Comparison of ENCODE assay signal across 8 cellular contexts in the genomic region with DNA sequence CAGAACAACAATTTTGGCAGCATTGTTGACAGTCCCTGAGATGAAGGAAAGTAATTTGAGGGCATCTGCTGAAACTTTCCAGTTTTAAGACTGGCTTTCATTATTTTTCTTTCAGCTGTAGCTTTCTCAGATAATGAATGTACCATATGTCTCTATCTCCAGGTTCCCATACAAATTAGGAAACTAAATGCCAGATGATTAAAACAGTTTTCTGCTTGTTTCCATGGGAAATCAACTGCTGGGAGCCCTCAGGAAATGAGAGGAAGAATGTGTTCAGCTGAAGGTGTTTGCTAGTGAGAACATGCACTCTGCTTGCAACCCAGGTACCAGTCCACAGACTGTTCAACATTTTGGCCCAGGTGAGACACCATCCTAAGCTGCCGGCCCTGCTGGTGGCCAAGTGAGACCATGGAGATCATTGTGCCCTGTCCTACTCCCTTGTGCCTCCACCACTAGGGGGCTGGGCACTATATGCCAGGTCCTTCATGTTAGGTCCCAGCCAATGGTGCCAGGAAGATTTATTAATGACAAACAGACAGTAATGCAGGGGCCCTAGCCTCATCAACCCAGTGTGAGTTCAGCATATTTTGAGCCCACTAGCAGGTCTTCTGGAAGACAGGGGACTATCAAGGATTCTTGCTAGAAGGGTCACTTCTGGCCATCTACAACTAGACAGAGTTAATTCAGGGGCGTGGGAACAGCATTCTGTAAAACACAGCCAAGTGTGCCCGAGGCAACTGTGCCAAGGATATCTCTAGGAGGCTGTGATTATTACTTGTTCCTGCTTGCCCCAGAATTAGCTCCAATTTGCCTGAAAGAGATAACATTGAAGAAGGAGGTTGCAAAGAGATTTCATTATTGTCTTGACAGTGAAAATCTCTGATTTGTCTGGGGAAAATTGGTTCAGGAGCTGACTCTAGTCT. TPM values are rescaled to one million over a fixed set of nuclear protein-coding genes. Genes with fewer than 3 reads are reported as not detected.
A peak's percentile ranks its signal among the peaks of the same experiment; 100 is the strongest.
DNase-seq lines count a peak whose midpoint lies in the region; ATAC-seq and TF ChIP-seq lines count a peak whose summit lies in the region.

No MANE protein-coding gene starts in this region.

- WGBS in heart right ventricle, 2 donors: 41 to 44% methylated on average over 3 of the region's 3 CpGs

- no peaks in the 10 kb centered on the region for H3K36me3 Mint-ChIP-seq in natural killer cell
- H3K36me3 Mint-ChIP-seq in natural killer cell treated with Interleukin-12 subunit alpha and Interleukin-12 subunit beta and Interleukin-15 and Interleukin-18, amount 100 ng/mL, for 72 hours: no peaks in the 10 kb centered on the region
- no peaks in the 10 kb centered on the region for H3K36me3 Mint-ChIP-seq in type B pancreatic cell
- peaks cover 47% of the 10 kb centered on the region for H3K36me3 Mint-ChIP-seq in activated T-helper 1 cell treated with anti-CD3 and anti-CD28 coated beads, Interleukin-12 subunit alpha, Interleukin-12 subunit beta, Interleukin-2, Interleukin-4 antibody, amounts not matched to agents 30 ng/mL and 10 ng/mL and 1 ng/mL, durations not matched to agents 14 hours and 24 hours and 36 hours (ENCODE audit: low read depth)

- peaks cover 0 to 6% (median 0%) of the 10 kb centered on the region in 11 donors for H3K9me3 ChIP-seq in heart right ventricle

- H3K4me1 Mint-ChIP-seq in natural killer cell (peaks cover 11 to 14% of the 10 kb centered on the region in 2 donors), type B pancreatic cell (ENCODE audit: unreplicated experiment) (no peaks in the 10 kb centered on the region)
- peaks cover 23 to 37% of the 10 kb centered on the region in 2 donors for H3K4me1 Mint-ChIP-seq in natural killer cell treated with Interleukin-12 subunit alpha and Interleukin-12 subunit beta and Interleukin-15 and Interleukin-18, amount 100 ng/mL, for 72 hours (ENCODE audit: low read depth in 2 of 2)
- peaks cover 71% of the 10 kb centered on the region for H3K4me1 Mint-ChIP-seq in activated T-helper 1 cell treated with anti-CD3 and anti-CD28 coated beads, Interleukin-12 subunit alpha, Interleukin-12 subunit beta, Interleukin-2, Interleukin-4 antibody, amounts not matched to agents 30 ng/mL and 10 ng/mL and 1 ng/mL, durations not matched to agents 14 hours and 24 hours and 36 hours (ENCODE audit: low read depth)

- TF ChIP-seq CTCF in natural killer cell (IDR thresholded peaks at IDR 0.05) (peak; percentile 35), heart right ventricle (IDR thresholded peaks at IDR 0.05) (peak in 8 of 9 donors; percentile 11 to 57 (median 47)), type B pancreatic cell (conservative IDR thresholded peaks at IDR 0.05) (peak; percentile 59)

- no peak overlapping the region for H3K4me3 ChIP-seq in heart right ventricle

- intact Hi-C loops in natural killer cell (cut with micrococcal nuclease): loop anchor here (5.0 kb wide), 1 partner anchor 146 kb away; no protein-coding TSS in a partner anchor
- intact Hi-C loops in heart right ventricle (cut with DNase I): no loop called here
- intact Hi-C loops in activated T-helper 1 cell treated with anti-CD3 and anti-CD28 coated beads, Interleukin-12 subunit alpha, Interleukin-12 subunit beta, Interleukin-2, Interleukin-4 antibody, amounts not matched to agents 30 ng/mL and 10 ng/mL and 1 ng/mL, durations not matched to agents 14 hours and 24 hours and 36 hours (cut with micrococcal nuclease): no loop called here
- intact Hi-C loops in posterior vena cava (cut with DNase I): no loop called here

- ATAC-seq in natural killer cell (peak; percentile 60 to 83 (median 69)), SK-N-SH treated with all-trans-retinoic acid at 6 μM for 48 hours (peak; percentile 77), heart right ventricle (peak; percentile 58 to 76 (median 72))
- no peak for ATAC-seq in natural killer cell treated with Interleukin-12 subunit alpha and Interleukin-12 subunit beta and Interleukin-15 and Interleukin-18, amount 100 ng/mL, for 72 hours

- peaks cover 9 to 42% (median 31%) of the 10 kb centered on the region in 9 donors for H3K4me1 ChIP-seq in heart right ventricle

- H3K36me3 ChIP-seq in heart right ventricle: no peaks in the 10 kb centered on the region

- H3K27ac Mint-ChIP-seq in natural killer cell: no peak overlapping the region
- peak overlapping the region in 1 of 2 donors; percentile 53 for H3K27ac Mint-ChIP-seq in natural killer cell treated with Interleukin-12 subunit alpha and Interleukin-12 subunit beta and Interleukin-15 and Interleukin-18, amount 100 ng/mL, for 72 hours
- no peak overlapping the region for H3K27ac Mint-ChIP-seq in type B pancreatic cell
- no peak overlapping the region for H3K27ac Mint-ChIP-seq in activated T-helper 1 cell treated with anti-CD3 and anti-CD28 coated beads, Interleukin-12 subunit alpha, Interleukin-12 subunit beta, Interleukin-2, Interleukin-4 antibody, amounts not matched to agents 30 ng/mL and 10 ng/mL and 1 ng/mL, durations not matched to agents 14 hours and 24 hours and 36 hours

- H3K4me3 Mint-ChIP-seq in natural killer cell: no peak overlapping the region
- no peak overlapping the region for H3K4me3 Mint-ChIP-seq in natural killer cell treated with Interleukin-12 subunit alpha and Interleukin-12 subunit beta and Interleukin-15 and Interleukin-18, amount 100 ng/mL, for 72 hours
- no peak overlapping the region for H3K4me3 Mint-ChIP-seq in type B pancreatic cell
- no peak overlapping the region for H3K4me3 Mint-ChIP-seq in activated T-helper 1 cell treated with anti-CD3 and anti-CD28 coated beads, Interleukin-12 subunit alpha, Interleukin-12 subunit beta, Interleukin-2, Interleukin-4 antibody, amounts not matched to agents 30 ng/mL and 10 ng/mL and 1 ng/mL, durations not matched to agents 14 hours and 24 hours and 36 hours

- H3K9me3 Mint-ChIP-seq in natural killer cell (no peaks in the 10 kb centered on the region), type B pancreatic cell (no peaks in the 10 kb centered on the region)
- no peaks in the 10 kb centered on the region for H3K9me3 Mint-ChIP-seq in natural killer cell treated with Interleukin-12 subunit alpha and Interleukin-12 subunit beta and Interleukin-15 and Interleukin-18, amount 100 ng/mL, for 72 hours
- H3K9me3 Mint-ChIP-seq in activated T-helper 1 cell treated with anti-CD3 and anti-CD28 coated beads, Interleukin-12 subunit alpha, Interleukin-12 subunit beta, Interleukin-2, Interleukin-4 antibody, amounts not matched to agents 30 ng/mL and 10 ng/mL and 1 ng/mL, durations not matched to agents 14 hours and 24 hours and 36 hours: peaks cover 14% of the 10 kb centered on the region

- peak overlapping the region in 8 of 10 donors; percentile 18 to 82 (median 66) for H3K27ac ChIP-seq in heart right ventricle

- H3K27me3 Mint-ChIP-seq in natural killer cell (ENCODE audit: low read depth in 2 of 2) (peaks cover 0 to 3% of the 10 kb centered on the region in 2 donors), type B pancreatic cell (no peaks in the 10 kb centered on the region)
- peaks cover 0 to 4% of the 10 kb centered on the region in 2 donors for H3K27me3 Mint-ChIP-seq in natural killer cell treated with Interleukin-12 subunit alpha and Interleukin-12 subunit beta and Interleukin-15 and Interleukin-18, amount 100 ng/mL, for 72 hours
- no peaks in the 10 kb centered on the region for H3K27me3 Mint-ChIP-seq in activated T-helper 1 cell treated with anti-CD3 and anti-CD28 coated beads, Interleukin-12 subunit alpha, Interleukin-12 subunit beta, Interleukin-2, Interleukin-4 antibody, amounts not matched to agents 30 ng/mL and 10 ng/mL and 1 ng/mL, durations not matched to agents 14 hours and 24 hours and 36 hours (ENCODE audit: insufficient read depth)

- DNase-seq in natural killer cell: peak; percentile 23
- no peak for DNase-seq in natural killer cell treated with Interleukin-12 subunit alpha and Interleukin-12 subunit beta and Interleukin-15 and Interleukin-18, amount 100 ng/mL, for 72 hours (ENCODE audit: low spot score)
- no peak for DNase-seq in heart right ventricle
- no peak for DNase-seq in type B pancreatic cell (ENCODE audit: extremely low spot score, unreplicated experiment)
- DNase-seq in NCI-H2196 treated with DMSO at 0.1 percent for 48 hours (lab: John Stamatoyannopoulos, UW; ENCODE audit: unreplicated experiment): no peak
- DNase-seq in activated T-helper 1 cell treated with anti-CD3 and anti-CD28 coated beads, Interleukin-12 subunit alpha, Interleukin-12 subunit beta, Interleukin-2, Interleukin-4 antibody, amounts not matched to agents 30 ng/mL and 10 ng/mL and 1 ng/mL, durations not matched to agents 14 hours and 24 hours and 36 hours (ENCODE audit: low spot score): no peak
- DNase-seq in posterior vena cava (ENCODE audit: low spot score): no peak

- no peaks in the 10 kb centered on the region for H3K27me3 ChIP-seq in heart right ventricle

TF ChIP-seq in SK-N-SH treated with all-trans-retinoic acid at 6 μM for 48 hours, 23 proteins besides CTCF, POLR2A, EP300 and RAD21 (continues in another document):
- no peak for TF ChIP-seq PPARA (CRISPR knock-in tag; IDR thresholded peaks at IDR 0.05; ENCODE audit: borderline replicate concordance)
- no peak for TF ChIP-seq ZFP3 (CRISPR knock-in tag; IDR thresholded peaks at IDR 0.05)
- TF ChIP-seq, protein P1, sequence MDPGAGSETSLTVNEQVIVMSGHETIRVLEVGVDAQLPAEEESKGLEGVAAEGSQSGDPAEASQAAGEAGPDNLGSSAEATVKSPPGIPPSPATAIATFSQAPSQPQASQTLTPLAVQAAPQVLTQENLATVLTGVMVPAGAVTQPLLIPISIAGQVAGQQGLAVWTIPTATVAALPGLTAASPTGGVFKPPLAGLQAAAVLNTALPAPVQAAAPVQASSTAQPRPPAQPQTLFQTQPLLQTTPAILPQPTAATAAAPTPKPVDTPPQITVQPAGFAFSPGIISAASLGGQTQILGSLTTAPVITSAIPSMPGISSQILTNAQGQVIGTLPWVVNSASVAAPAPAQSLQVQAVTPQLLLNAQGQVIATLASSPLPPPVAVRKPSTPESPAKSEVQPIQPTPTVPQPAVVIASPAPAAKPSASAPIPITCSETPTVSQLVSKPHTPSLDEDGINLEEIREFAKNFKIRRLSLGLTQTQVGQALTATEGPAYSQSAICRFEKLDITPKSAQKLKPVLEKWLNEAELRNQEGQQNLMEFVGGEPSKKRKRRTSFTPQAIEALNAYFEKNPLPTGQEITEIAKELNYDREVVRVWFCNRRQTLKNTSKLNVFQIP (CRISPR knock-in tag; IDR thresholded peaks at IDR 0.05; ENCODE audit: borderline replicate concordance, low read depth): no peak
- TF ChIP-seq TOX (CRISPR knock-in tag; IDR thresholded peaks at IDR 0.05; ENCODE audit: borderline replicate concordance): no peak

RNA-seq across cellular contexts. Expression of a gene that starts 17.0 kb away (rescaled TPM):
- total RNA-seq in natural killer cell: 10 to 100 TPM in 2 of 3 donors, 1 to 10 TPM in 1; 7.6 to 19.1 (median 15.1) TPM
- 10 to 100 TPM; 15.8 to 25.4 TPM for total RNA-seq in natural killer cell treated with Interleukin-12 subunit alpha and Interleukin-12 subunit beta and Interleukin-15 and Interleukin-18, amount 100 ng/mL, for 72 hours
- total RNA-seq in heart right ventricle: 10 to 100 TPM in 2 of 10 donors, 1 to 10 TPM in 8; 5.6 to 12.3 (median 8.3) TPM
- polyA plus RNA-seq in heart right ventricle: 1 to 10 TPM; 3.7 to 5.9 TPM
- total RNA-seq in type B pancreatic cell (ENCODE audit: low replicate concordance): 1.00 and 5.2 TPM in 2 replicates
- 64.3 and 66.1 TPM in 2 replicates for total RNA-seq in activated T-helper 1 cell treated with anti-CD3 and anti-CD28 coated beads, Interleukin-12 subunit alpha, Interleukin-12 subunit beta, Interleukin-2, Interleukin-4 antibody, amounts not matched to agents 30 ng/mL and 10 ng/mL and 1 ng/mL, durations not matched to agents 14 hours and 24 hours and 36 hours
- total RNA-seq in posterior vena cava: 10 to 100 TPM; 10.5 to 11.9 TPM

Comparison
In these comparisons a context has a peak if more than half of its experiments do, and no peak if none do; other contexts are left out.
1. ATAC-seq: peak in natural killer cell (3 of 3), SK-N-SH treated with all-trans-retinoic acid at 6 μM for 48 hours (single experiment) and heart right ventricle (8 of 8); none in natural killer cell treated with Interleukin-12 subunit alpha and Interleukin-12 subunit beta and Interleukin-15 and Interleukin-18, amount 100 ng/mL, for 72 hours (0 of 2).
2. Peak in every context shown above with its lines, with median percentiles within 50 percentile points of each other: CTCF ChIP-seq.